In the genomic region with DNA sequence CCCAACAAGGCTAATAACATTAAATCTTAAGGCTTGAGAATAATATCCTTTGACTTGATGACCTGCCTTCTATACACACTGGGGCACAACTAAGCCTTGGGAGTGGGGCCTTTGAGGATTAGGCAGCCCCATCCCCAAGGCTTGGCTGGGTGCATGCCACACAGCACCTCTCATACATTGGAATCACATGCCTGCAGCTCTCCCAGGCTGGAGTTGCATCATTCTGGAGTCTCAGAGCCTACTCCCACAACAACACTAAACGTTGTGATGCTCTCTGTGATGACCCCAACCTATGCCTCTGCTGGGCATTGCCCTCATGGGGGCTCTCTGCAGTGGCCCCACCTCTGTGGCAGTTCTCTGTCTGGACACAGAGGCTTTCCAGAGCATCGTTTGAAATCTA, we compare ENCODE assay signal across 20 cellular contexts. TPM values are rescaled to one million over a fixed set of nuclear protein-coding genes. Genes with fewer than 3 reads are reported as not detected.
DNase-seq lines count a peak whose midpoint lies in the region; ATAC-seq, FAIRE-seq and TF ChIP-seq lines count a peak whose summit lies in the region.
"Had no signal": no experiment of that assay in that cellular context is flagged by ENCODE, and none has a peak within 500 bp of the region (broad histone marks: within the 10 kb centered on the region; RNA-seq: fewer than 3 reads in every experiment).

No MANE protein-coding gene starts in this region.

- H3K4me3 ChIP-seq in bronchial epithelial cell (ENCODE audit: low read depth, low read length), result no peak overlapping the region

- ATAC-seq in stimulated activated effector memory CD8-positive, alpha-beta T cell treated with anti-CD3 and anti-CD28 coated beads, Interleukin-12 subunit alpha, Interleukin-12 subunit beta, amount 100 ng/mL, for 72 hours, result peak; percentile 21
- ATAC-seq: Panc1, Right ventricle myocardium inferior had no signal

- TF ChIP-seq CTCF in bronchial epithelial cell (IDR thresholded peaks at IDR 0.05; ENCODE audit: insufficient read depth, low read length, severe bottlenecking), result no peak
- no peak for TF ChIP-seq CTCF in GM20000 (IDR thresholded peaks at IDR 0.05; ENCODE audit: extremely low read depth, missing control alignments)

- H3K36me3 Mint-ChIP-seq in stimulated activated effector memory CD8-positive, alpha-beta T cell treated with anti-CD3 and anti-CD28 coated beads, Interleukin-12 subunit alpha, Interleukin-12 subunit beta, amount 100 ng/mL, for 72 hours, result no peaks in the 10 kb centered on the region
- H3K36me3 Mint-ChIP-seq: CD4-positive, alpha-beta memory T cell had no signal

- H3K27me3 ChIP-seq in bronchial epithelial cell (ENCODE audit: control insufficient read depth, insufficient read depth, low read length), result no peaks in the 10 kb centered on the region

- no peak overlapping the region for H3K4me3 Mint-ChIP-seq in stimulated activated effector memory CD8-positive, alpha-beta T cell treated with anti-CD3 and anti-CD28 coated beads, Interleukin-12 subunit alpha, Interleukin-12 subunit beta, amount 100 ng/mL, for 72 hours
- H3K4me3 Mint-ChIP-seq: B cell; CD4-positive, alpha-beta memory T cell; HFFc6 had no signal

- H3K27ac Mint-ChIP-seq in stimulated activated effector memory CD8-positive, alpha-beta T cell treated with anti-CD3 and anti-CD28 coated beads, Interleukin-12 subunit alpha, Interleukin-12 subunit beta, amount 100 ng/mL, for 72 hours, result no peak overlapping the region
- H3K27ac Mint-ChIP-seq: B cell; CD4-positive, alpha-beta memory T cell; HFFc6 had no signal

- peak; percentile 28 for FAIRE-seq in bronchial epithelial cell (lab: Jason Lieb, UNC)
- FAIRE-seq: H1 had no signal

- no peaks in the 10 kb centered on the region for H3K36me3 ChIP-seq in bronchial epithelial cell (ENCODE audit: control insufficient read depth, insufficient read depth, low read length)

- no peaks in the 10 kb centered on the region for H3K9me3 Mint-ChIP-seq in stimulated activated effector memory CD8-positive, alpha-beta T cell treated with anti-CD3 and anti-CD28 coated beads, Interleukin-12 subunit alpha, Interleukin-12 subunit beta, amount 100 ng/mL, for 72 hours
- H3K9me3 Mint-ChIP-seq: HFFc6 had no signal

- DNase-seq in HCEC 1CT (peak; percentile 31), bronchial epithelial cell (ENCODE audit: low read depth) (no peak), islet precursor cell (peak; percentile 54), dedifferentiated amniotic fluid mesenchymal stem cell (ENCODE audit: extremely low spot score) (no peak), GM20000 (ENCODE audit: low spot score) (no peak), NOMO-1 (lab: John Stamatoyannopoulos, UW; ENCODE audit: unreplicated experiment in 2 of 2) (no peak)
- DNase-seq in stimulated activated effector memory CD8-positive, alpha-beta T cell treated with anti-CD3 and anti-CD28 coated beads, Interleukin-12 subunit alpha, Interleukin-12 subunit beta, amount 100 ng/mL, for 72 hours (ENCODE audit: low spot score in 2 of 2), result no peak
- DNase-seq: CD4-positive, alpha-beta memory T cell; DMS79; GDM1; HFFc6; KG1; MM.1S; NCI-H1105 treated with DMSO at 0.1 percent for 48 hours; NCI-H187; NCI-H774 had no signal

- no peaks in the 10 kb centered on the region for H3K4me1 Mint-ChIP-seq in stimulated activated effector memory CD8-positive, alpha-beta T cell treated with anti-CD3 and anti-CD28 coated beads, Interleukin-12 subunit alpha, Interleukin-12 subunit beta, amount 100 ng/mL, for 72 hours
- H3K4me1 Mint-ChIP-seq: B cell; CD4-positive, alpha-beta memory T cell had no signal

RNA-seq across cellular contexts. Expression of a gene that starts 31.9 kb away (rescaled TPM):
- total RNA-seq in bronchial epithelial cell, result 20.0 and 23.0 TPM in 2 replicates

Comparison
In these comparisons a context has a peak if more than half of its experiments do, and no peak if none do; other contexts are left out.
1. DNase-seq: peak in HCEC 1CT (single experiment) and islet precursor cell (single experiment); none in bronchial epithelial cell (single experiment), stimulated activated effector memory CD8-positive, alpha-beta T cell treated with anti-CD3 and anti-CD28 coated beads, Interleukin-12 subunit alpha, Interleukin-12 subunit beta, amount 100 ng/mL, for 72 hours (0 of 2), dedifferentiated amniotic fluid mesenchymal stem cell (single experiment), GM20000 (single experiment) and NOMO-1 (0 of 2).